1 cellular context compared by ENCODE assay signal in the genomic region with DNA sequence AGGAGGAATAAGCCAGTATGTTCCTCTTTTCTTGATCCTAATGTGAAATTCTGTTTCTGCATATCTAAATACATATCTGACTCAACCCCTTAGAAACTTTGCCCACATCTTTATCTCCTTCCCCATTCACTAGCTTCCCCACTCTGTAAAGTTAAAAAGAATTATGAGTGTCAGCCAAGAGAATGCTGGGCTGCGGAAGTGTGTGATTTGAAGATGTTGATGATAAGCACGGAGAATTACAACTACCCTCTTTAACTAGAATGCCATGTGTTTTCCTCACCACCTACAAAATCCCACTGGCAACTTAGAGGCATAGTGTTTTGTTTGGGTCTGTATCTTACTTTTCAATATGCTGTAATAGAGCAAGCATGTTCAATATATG.
TF ChIP-seq lines count a peak whose summit lies in the region.

No MANE protein-coding gene starts in this region.

TF ChIP-seq in K562, 482 proteins besides CTCF, POLR2A, EP300 and RAD21 (continued from another document and continues in another):
- TF ChIP-seq TFE3 (CRISPR knock-in tag; IDR thresholded peaks at IDR 0.05) (no peak), POLR3A (IDR thresholded peaks at IDR 0.05; ENCODE audit: borderline replicate concordance, extremely low read depth, insufficient read depth, insufficient read length) (no peak), HDAC1 (IDR thresholded peaks at IDR 0.05) (peak in 1 of 2 experiments; percentile 97; a peak in 2 of 4 replicates), NCOA1 (IDR thresholded peaks at IDR 0.05; ENCODE audit: low read depth) (peak; percentile 80), JUND (IDR thresholded peaks at IDR 0.05; ENCODE audit: borderline replicate concordance, low read depth, low read length) (peak; percentile 80), JUND (tag; IDR thresholded peaks at IDR 0.05; ENCODE audit: borderline replicate concordance, low read depth, low read length) (peak; percentile 70; the same call in 1 of the 3 replicates), SPI1 (IDR thresholded peaks at IDR 0.05; ENCODE audit: borderline replicate concordance, low read depth, low read length) (peak; percentile 88), YBX1 (IDR thresholded peaks at IDR 0.05) (no peak), FOSL1 (tag; conservative IDR thresholded peaks at IDR 0.05) (peak; percentile 88), MYC (IDR thresholded peaks at IDR 0.05; ENCODE audit: low read depth, low read length) (peak; percentile 65), MYC (CRISPR knock-in tag; IDR thresholded peaks at IDR 0.05; ENCODE audit: borderline replicate concordance, low read depth) (no peak), KLF13 (tag; IDR thresholded peaks at IDR 0.05; ENCODE audit: borderline replicate concordance, low read depth) (no peak), ZBTB7A (IDR thresholded peaks at IDR 0.05; ENCODE audit: borderline replicate concordance, control insufficient read depth, low read depth, low read length) (no peak), HLTF (IDR thresholded peaks at IDR 0.05) (no peak), ZNF584 (CRISPR knock-in tag; IDR thresholded peaks at IDR 0.05; ENCODE audit: low read depth) (no peak), HNRNPLL (IDR thresholded peaks at IDR 0.05; ENCODE audit: low read depth, low read length, poor library complexity, severe bottlenecking) (no peak), ZNF212 (CRISPR knock-in tag; IDR thresholded peaks at IDR 0.05) (no peak), ZNF24 (IDR thresholded peaks at IDR 0.05) (peak; percentile 64; the same call in 1 of the 2 replicates), ID3 (CRISPR knock-in tag; IDR thresholded peaks at IDR 0.05) (no peak), ID3 (tag; IDR thresholded peaks at IDR 0.05) (no peak), MYNN (IDR thresholded peaks at IDR 0.05) (peak; percentile 49; the same call in 1 of the 2 replicates), MYNN (CRISPR knock-in tag; IDR thresholded peaks at IDR 0.05) (no peak), ZNF124 (CRISPR knock-in tag; IDR thresholded peaks at IDR 0.05) (no peak), CUX1 (CRISPR knock-in tag; IDR thresholded peaks at IDR 0.05) (no peak), FOXK2 (conservative IDR thresholded peaks at IDR 0.05 in 1 of 2, IDR thresholded peaks at IDR 0.05 in 1 of 2; ENCODE audit: low read depth in 2 of 2) (peak in 1 of 2 experiments; percentile 53; a peak in 2 of 4 replicates), FIP1L1 (IDR thresholded peaks at IDR 0.05; ENCODE audit: low read depth, low read length, poor library complexity, severe bottlenecking) (no peak), ZBTB8A (IDR thresholded peaks at IDR 0.05; ENCODE audit: partially characterized antibody) (no peak), MTF1 (CRISPR knock-in tag; IDR thresholded peaks at IDR 0.05; ENCODE audit: borderline replicate concordance) (no peak), MEF2D (tag; conservative IDR thresholded peaks at IDR 0.05; ENCODE audit: low read depth) (no peak; the same call in 1 of the 2 replicates), USF1 (CRISPR knock-in tag; IDR thresholded peaks at IDR 0.05) (no peak), SOX6 (IDR thresholded peaks at IDR 0.05) (peak; percentile 95), HOXB6 (CRISPR knock-in tag; IDR thresholded peaks at IDR 0.05; ENCODE audit: borderline replicate concordance) (no peak), ZNF707 (CRISPR knock-in tag; conservative IDR thresholded peaks at IDR 0.05) (no peak), POLR2B (IDR thresholded peaks at IDR 0.05; ENCODE audit: low read depth, partially characterized antibody) (no peak), POLR2AphosphoS5 (IDR thresholded peaks at IDR 0.05; ENCODE audit: control insufficient read depth, insufficient read depth, low read depth, low read length) (peak; percentile 72), CBFA2T2 (conservative IDR thresholded peaks at IDR 0.05) (peak; percentile 84)
- TF ChIP-seq, protein P1, sequence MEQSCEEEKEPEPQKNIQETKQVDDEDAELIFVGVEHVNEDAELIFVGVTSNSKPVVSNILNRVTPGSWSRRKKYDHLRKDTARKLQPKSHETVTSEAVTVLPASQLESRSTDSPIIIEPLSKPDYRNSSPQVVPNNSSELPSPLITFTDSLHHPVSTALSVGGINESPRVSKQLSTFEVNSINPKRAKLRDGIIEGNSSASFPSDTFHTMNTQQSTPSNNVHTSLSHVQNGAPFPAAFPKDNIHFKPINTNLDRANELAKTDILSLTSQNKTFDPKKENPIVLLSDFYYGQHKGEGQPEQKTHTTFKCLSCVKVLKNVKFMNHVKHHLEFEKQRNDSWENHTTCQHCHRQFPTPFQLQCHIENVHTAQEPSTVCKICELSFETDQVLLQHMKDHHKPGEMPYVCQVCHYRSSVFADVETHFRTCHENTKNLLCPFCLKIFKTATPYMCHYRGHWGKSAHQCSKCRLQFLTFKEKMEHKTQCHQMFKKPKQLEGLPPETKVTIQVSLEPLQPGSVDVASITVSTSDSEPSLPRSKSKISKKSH (CRISPR knock-in tag; IDR thresholded peaks at IDR 0.05), result no peak
- TF ChIP-seq, protein P2, sequence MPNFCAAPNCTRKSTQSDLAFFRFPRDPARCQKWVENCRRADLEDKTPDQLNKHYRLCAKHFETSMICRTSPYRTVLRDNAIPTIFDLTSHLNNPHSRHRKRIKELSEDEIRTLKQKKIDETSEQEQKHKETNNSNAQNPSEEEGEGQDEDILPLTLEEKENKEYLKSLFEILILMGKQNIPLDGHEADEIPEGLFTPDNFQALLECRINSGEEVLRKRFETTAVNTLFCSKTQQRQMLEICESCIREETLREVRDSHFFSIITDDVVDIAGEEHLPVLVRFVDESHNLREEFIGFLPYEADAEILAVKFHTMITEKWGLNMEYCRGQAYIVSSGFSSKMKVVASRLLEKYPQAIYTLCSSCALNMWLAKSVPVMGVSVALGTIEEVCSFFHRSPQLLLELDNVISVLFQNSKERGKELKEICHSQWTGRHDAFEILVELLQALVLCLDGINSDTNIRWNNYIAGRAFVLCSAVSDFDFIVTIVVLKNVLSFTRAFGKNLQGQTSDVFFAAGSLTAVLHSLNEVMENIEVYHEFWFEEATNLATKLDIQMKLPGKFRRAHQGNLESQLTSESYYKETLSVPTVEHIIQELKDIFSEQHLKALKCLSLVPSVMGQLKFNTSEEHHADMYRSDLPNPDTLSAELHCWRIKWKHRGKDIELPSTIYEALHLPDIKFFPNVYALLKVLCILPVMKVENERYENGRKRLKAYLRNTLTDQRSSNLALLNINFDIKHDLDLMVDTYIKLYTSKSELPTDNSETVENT (CRISPR knock-in tag; IDR thresholded peaks at IDR 0.05), result no peak
- TF ChIP-seq, protein P3, sequence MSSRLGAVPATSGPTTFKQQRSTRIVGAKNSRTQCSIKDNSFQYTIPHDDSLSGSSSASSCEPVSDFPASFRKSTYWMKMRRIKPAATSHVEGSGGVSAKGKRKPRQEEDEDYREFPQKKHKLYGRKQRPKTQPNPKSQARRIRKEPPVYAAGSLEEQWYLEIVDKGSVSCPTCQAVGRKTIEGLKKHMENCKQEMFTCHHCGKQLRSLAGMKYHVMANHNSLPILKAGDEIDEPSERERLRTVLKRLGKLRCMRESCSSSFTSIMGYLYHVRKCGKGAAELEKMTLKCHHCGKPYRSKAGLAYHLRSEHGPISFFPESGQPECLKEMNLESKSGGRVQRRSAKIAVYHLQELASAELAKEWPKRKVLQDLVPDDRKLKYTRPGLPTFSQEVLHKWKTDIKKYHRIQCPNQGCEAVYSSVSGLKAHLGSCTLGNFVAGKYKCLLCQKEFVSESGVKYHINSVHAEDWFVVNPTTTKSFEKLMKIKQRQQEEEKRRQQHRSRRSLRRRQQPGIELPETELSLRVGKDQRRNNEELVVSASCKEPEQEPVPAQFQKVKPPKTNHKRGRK (tag; IDR thresholded peaks at IDR 0.05), result no peak
- TF ChIP-seq, protein P4, sequence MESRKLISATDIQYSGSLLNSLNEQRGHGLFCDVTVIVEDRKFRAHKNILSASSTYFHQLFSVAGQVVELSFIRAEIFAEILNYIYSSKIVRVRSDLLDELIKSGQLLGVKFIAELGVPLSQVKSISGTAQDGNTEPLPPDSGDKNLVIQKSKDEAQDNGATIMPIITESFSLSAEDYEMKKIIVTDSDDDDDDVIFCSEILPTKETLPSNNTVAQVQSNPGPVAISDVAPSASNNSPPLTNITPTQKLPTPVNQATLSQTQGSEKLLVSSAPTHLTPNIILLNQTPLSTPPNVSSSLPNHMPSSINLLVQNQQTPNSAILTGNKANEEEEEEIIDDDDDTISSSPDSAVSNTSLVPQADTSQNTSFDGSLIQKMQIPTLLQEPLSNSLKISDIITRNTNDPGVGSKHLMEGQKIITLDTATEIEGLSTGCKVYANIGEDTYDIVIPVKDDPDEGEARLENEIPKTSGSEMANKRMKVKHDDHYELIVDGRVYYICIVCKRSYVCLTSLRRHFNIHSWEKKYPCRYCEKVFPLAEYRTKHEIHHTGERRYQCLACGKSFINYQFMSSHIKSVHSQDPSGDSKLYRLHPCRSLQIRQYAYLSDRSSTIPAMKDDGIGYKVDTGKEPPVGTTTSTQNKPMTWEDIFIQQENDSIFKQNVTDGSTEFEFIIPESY (CRISPR knock-in tag; IDR thresholded peaks at IDR 0.05), result no peak
- TF ChIP-seq, protein P5, sequence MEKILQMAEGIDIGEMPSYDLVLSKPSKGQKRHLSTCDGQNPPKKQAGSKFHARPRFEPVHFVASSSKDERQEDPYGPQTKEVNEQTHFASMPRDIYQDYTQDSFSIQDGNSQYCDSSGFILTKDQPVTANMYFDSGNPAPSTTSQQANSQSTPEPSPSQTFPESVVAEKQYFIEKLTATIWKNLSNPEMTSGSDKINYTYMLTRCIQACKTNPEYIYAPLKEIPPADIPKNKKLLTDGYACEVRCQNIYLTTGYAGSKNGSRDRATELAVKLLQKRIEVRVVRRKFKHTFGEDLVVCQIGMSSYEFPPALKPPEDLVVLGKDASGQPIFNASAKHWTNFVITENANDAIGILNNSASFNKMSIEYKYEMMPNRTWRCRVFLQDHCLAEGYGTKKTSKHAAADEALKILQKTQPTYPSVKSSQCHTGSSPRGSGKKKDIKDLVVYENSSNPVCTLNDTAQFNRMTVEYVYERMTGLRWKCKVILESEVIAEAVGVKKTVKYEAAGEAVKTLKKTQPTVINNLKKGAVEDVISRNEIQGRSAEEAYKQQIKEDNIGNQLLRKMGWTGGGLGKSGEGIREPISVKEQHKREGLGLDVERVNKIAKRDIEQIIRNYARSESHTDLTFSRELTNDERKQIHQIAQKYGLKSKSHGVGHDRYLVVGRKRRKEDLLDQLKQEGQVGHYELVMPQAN (IDR thresholded peaks at IDR 0.05; ENCODE audit: borderline replicate concordance), result no peak
- TF ChIP-seq, protein P6, sequence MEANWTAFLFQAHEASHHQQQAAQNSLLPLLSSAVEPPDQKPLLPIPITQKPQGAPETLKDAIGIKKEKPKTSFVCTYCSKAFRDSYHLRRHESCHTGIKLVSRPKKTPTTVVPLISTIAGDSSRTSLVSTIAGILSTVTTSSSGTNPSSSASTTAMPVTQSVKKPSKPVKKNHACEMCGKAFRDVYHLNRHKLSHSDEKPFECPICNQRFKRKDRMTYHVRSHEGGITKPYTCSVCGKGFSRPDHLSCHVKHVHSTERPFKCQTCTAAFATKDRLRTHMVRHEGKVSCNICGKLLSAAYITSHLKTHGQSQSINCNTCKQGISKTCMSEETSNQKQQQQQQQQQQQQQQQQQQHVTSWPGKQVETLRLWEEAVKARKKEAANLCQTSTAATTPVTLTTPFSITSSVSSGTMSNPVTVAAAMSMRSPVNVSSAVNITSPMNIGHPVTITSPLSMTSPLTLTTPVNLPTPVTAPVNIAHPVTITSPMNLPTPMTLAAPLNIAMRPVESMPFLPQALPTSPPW (CRISPR knock-in tag; IDR thresholded peaks at IDR 0.05), result peak; percentile 47
